In genomic region chr11:16986434-16987204, GRCh38 we compare ENCODE assay signal across 8 cellular contexts. TPM values are rescaled to one million over a fixed set of nuclear protein-coding genes. Genes with fewer than 3 reads are reported as not detected.
DNase-seq lines count a peak whose midpoint lies in the region; ATAC-seq, FAIRE-seq and TF ChIP-seq lines count a peak whose summit lies in the region.

No MANE protein-coding gene starts in this region.

- no peak overlapping the region for H3K4me3 Mint-ChIP-seq in activated T-helper 2 cell treated with anti-CD3 and anti-CD28 coated beads, Interferon-gamma antibody, Interleukin-2, Interleukin-4, amounts not matched to agents 10 μg/mL and 5 μg/mL and 100 μg/mL, durations not matched to agents 14 hours and 24 hours and 36 hours (ENCODE audit: low read depth)
- H3K4me3 Mint-ChIP-seq in naive thymus-derived CD4-positive, alpha-beta T cell: peak overlapping the region in 9 of 10 donors; percentile 9 to 63 (median 56)

- peaks cover 9 to 15% of the 10 kb centered on the region in 2 donors for H3K4me1 ChIP-seq in naive thymus-derived CD4-positive, alpha-beta T cell (ENCODE audit: control insufficient read depth in 2 of 2, insufficient read depth in 2 of 2, low read length in 2 of 2)

- H3K27me3 Mint-ChIP-seq in activated T-helper 2 cell treated with anti-CD3 and anti-CD28 coated beads, Interferon-gamma antibody, Interleukin-2, Interleukin-4, amounts not matched to agents 10 μg/mL and 5 μg/mL and 100 μg/mL, durations not matched to agents 14 hours and 24 hours and 36 hours (ENCODE audit: low read depth): no peaks in the 10 kb centered on the region
- H3K27me3 Mint-ChIP-seq in naive thymus-derived CD4-positive, alpha-beta T cell: no peaks in the 10 kb centered on the region

- H3K36me3 ChIP-seq in naive thymus-derived CD4-positive, alpha-beta T cell (ENCODE audit: control insufficient read depth in 2 of 3, insufficient read depth in 3 of 3, low read length in 3 of 3): no peaks in the 10 kb centered on the region

- peaks cover 25% of the 10 kb centered on the region for H3K4me1 Mint-ChIP-seq in activated T-helper 2 cell treated with anti-CD3 and anti-CD28 coated beads, Interferon-gamma antibody, Interleukin-2, Interleukin-4, amounts not matched to agents 10 μg/mL and 5 μg/mL and 100 μg/mL, durations not matched to agents 14 hours and 24 hours and 36 hours (ENCODE audit: low read depth)
- peaks cover 12 to 33% (median 24%) of the 10 kb centered on the region in 7 donors for H3K4me1 Mint-ChIP-seq in naive thymus-derived CD4-positive, alpha-beta T cell

- POLR2A ChIA-PET in naive thymus-derived CD4-positive, alpha-beta T cell (lab: Charles Lee): no interaction called here

- peak overlapping the region; percentile 27 for H3K4me3 ChIP-seq in naive thymus-derived CD4-positive, alpha-beta T cell (ENCODE audit: low read length)

- H3K36me3 Mint-ChIP-seq in activated T-helper 2 cell treated with anti-CD3 and anti-CD28 coated beads, Interferon-gamma antibody, Interleukin-2, Interleukin-4, amounts not matched to agents 10 μg/mL and 5 μg/mL and 100 μg/mL, durations not matched to agents 14 hours and 24 hours and 36 hours (ENCODE audit: low read depth): no peaks in the 10 kb centered on the region
- peaks cover 0 to 7% (median 0%) of the 10 kb centered on the region in 5 donors for H3K36me3 Mint-ChIP-seq in naive thymus-derived CD4-positive, alpha-beta T cell

- no peaks in the 10 kb centered on the region for H3K9me3 Mint-ChIP-seq in activated T-helper 2 cell treated with anti-CD3 and anti-CD28 coated beads, Interferon-gamma antibody, Interleukin-2, Interleukin-4, amounts not matched to agents 10 μg/mL and 5 μg/mL and 100 μg/mL, durations not matched to agents 14 hours and 24 hours and 36 hours
- H3K9me3 Mint-ChIP-seq in naive thymus-derived CD4-positive, alpha-beta T cell: peaks cover 0 to 9% (median 0%) of the 10 kb centered on the region in 11 donors

- H3K27me3 ChIP-seq in naive thymus-derived CD4-positive, alpha-beta T cell (ENCODE audit: control insufficient read depth in 2 of 2, insufficient read depth in 2 of 2, low read length in 2 of 2): no peaks in the 10 kb centered on the region

- peak; percentile 33 for DNase-seq in H54 (ENCODE audit: insufficient read length, low spot score)
- peak; percentile 28 for DNase-seq in NAMALWA (ENCODE audit: low spot score)
- DNase-seq in activated T-helper 2 cell treated with anti-CD3 and anti-CD28 coated beads, Interferon-gamma antibody, Interleukin-2, Interleukin-4, amounts not matched to agents 10 μg/mL and 5 μg/mL and 100 μg/mL, durations not matched to agents 14 hours and 24 hours and 36 hours (ENCODE audit: low spot score): peak; percentile 29
- DNase-seq in naive thymus-derived CD4-positive, alpha-beta T cell: peak in 7 of 9 donors; percentile 6 to 42 (median 24)
- no peak for DNase-seq in cortex of kidney (lab: John Stamatoyannopoulos, UW)
- DNase-seq in amygdala (lab: John Stamatoyannopoulos, UW): no peak
- DNase-seq in foreskin melanocyte: no peak

- TF ChIP-seq POLR2A in H54 (IDR thresholded peaks at IDR 0.05; ENCODE audit: low read depth, low read length): no peak

- intact Hi-C loops in activated T-helper 2 cell treated with anti-CD3 and anti-CD28 coated beads, Interferon-gamma antibody, Interleukin-2, Interleukin-4, amounts not matched to agents 10 μg/mL and 5 μg/mL and 100 μg/mL, durations not matched to agents 14 hours and 24 hours and 36 hours (cut with micrococcal nuclease): no loop called here
- intact Hi-C loops in naive thymus-derived CD4-positive, alpha-beta T cell (cut with micrococcal nuclease): loop anchor here in 1 of 2 donors (1.0 kb wide), 2 partner anchors 91 to 248 kb away; partner anchors contain the start of genes C11orf58 and RPS13

- H3K9me3 ChIP-seq in naive thymus-derived CD4-positive, alpha-beta T cell (ENCODE audit: control insufficient read depth in 2 of 3, low read length in 3 of 3): no peaks in the 10 kb centered on the region

- FAIRE-seq in H54 (lab: Jason Lieb, UNC): no peak

- peak; percentile 99 for ATAC-seq in GM18517 (IDR thresholded peaks at IDR 0.05; ENCODE audit: unreplicated experiment)
- ATAC-seq in naive thymus-derived CD4-positive, alpha-beta T cell: peak; percentile 76

- CTCF ChIA-PET in naive thymus-derived CD4-positive, alpha-beta T cell (lab: Charles Lee): no interaction called here

- H3K27ac Mint-ChIP-seq in activated T-helper 2 cell treated with anti-CD3 and anti-CD28 coated beads, Interferon-gamma antibody, Interleukin-2, Interleukin-4, amounts not matched to agents 10 μg/mL and 5 μg/mL and 100 μg/mL, durations not matched to agents 14 hours and 24 hours and 36 hours: peak overlapping the region; percentile 9
- H3K27ac Mint-ChIP-seq in naive thymus-derived CD4-positive, alpha-beta T cell: peak overlapping the region; percentile 56 to 86 (median 71)

- no peak overlapping the region for H3K27ac ChIP-seq in naive thymus-derived CD4-positive, alpha-beta T cell (ENCODE audit: low read depth, low read length)

RNA-seq across cellular contexts. Expression of gene PLEKHA7, which starts 27.6 kb away (rescaled TPM):
- 50.2 and 51.3 TPM in 2 replicates for total RNA-seq in activated T-helper 2 cell treated with anti-CD3 and anti-CD28 coated beads, Interferon-gamma antibody, Interleukin-2, Interleukin-4, amounts not matched to agents 10 μg/mL and 5 μg/mL and 100 μg/mL, durations not matched to agents 14 hours and 24 hours and 36 hours
- total RNA-seq in naive thymus-derived CD4-positive, alpha-beta T cell: 1 to 10 TPM; 2.0 to 4.8 (median 3.3) TPM
- polyA plus RNA-seq in naive thymus-derived CD4-positive, alpha-beta T cell: 1 to 10 TPM in 1 of 2 donors, under 1 TPM in 1; 0.84 to 1.1 TPM

Comparison
In these comparisons a context has a peak if more than half of its experiments do, and no peak if none do; other contexts are left out.
1. DNase-seq: peak in H54 (single experiment), NAMALWA (single experiment), activated T-helper 2 cell treated with anti-CD3 and anti-CD28 coated beads, Interferon-gamma antibody, Interleukin-2, Interleukin-4, amounts not matched to agents 10 μg/mL and 5 μg/mL and 100 μg/mL, durations not matched to agents 14 hours and 24 hours and 36 hours (single experiment) and naive thymus-derived CD4-positive, alpha-beta T cell (7 of 9); none in cortex of kidney (single experiment), amygdala (0 of 56) and foreskin melanocyte (single experiment).